ENCODE assay signal across 12 cellular contexts in genomic region chrX:143635915-143636314, GRCh38. TPM values are rescaled to one million over a fixed set of nuclear protein-coding genes. Genes with fewer than 3 reads are reported as not detected.
DNase-seq lines count a peak whose midpoint lies in the region; ATAC-seq, FAIRE-seq and TF ChIP-seq lines count a peak whose summit lies in the region.
"Had no signal": no experiment of that assay in that cellular context is flagged by ENCODE, and none has a peak within 500 bp of the region (broad histone marks: within the 10 kb centered on the region; RNA-seq: fewer than 3 reads in every experiment).

Gene SLITRK4 (minus strand): TSS chrX:143636101. CDS start chrX:143631108, 4,993 bp downstream.

- in situ Hi-C loops in G401 (cut with HindIII; ENCODE audit: low sequenced_read_pairs): no loop called here

- no peaks in the 10 kb centered on the region for H3K27me3 ChIP-seq in ascending aorta

- DNase-seq in G401 (ENCODE audit: low spot score) (peak; percentile 72), ascending aorta (ENCODE audit: low spot score in 2 of 2) (no peak), renal cortical epithelial cell (ENCODE audit: low read depth) (peak; percentile 48), H54 (ENCODE audit: insufficient read length, low spot score) (no peak), epidermal melanocyte (ENCODE audit: insufficient read length, low spot score) (no peak), COR-L47 (lab: John Stamatoyannopoulos, UW) (no peak)
- DNase-seq: activated CD4-positive, CD25-positive, alpha-beta regulatory T cell treated with anti-CD3 and anti-CD28 coated beads, Interleukin-2, amount 50 U/mL, for 72 hours; amniotic stem cell; GOT3; OCI-M1 had no signal

- H3K4me3 ChIP-seq in ascending aorta: peak within 1 kb of the TSS; percentile 48 to 67
- peak within 1 kb of the TSS; percentile 56 for H3K4me3 ChIP-seq in iPS-18c (ENCODE audit: insufficient read depth, low read depth, low read length)

- no peak for ATAC-seq in HG03045 (IDR thresholded peaks at IDR 0.05; ENCODE audit: unreplicated experiment)

- H3K4me1 ChIP-seq in ascending aorta: no peaks in the 10 kb centered on the region

- no peaks in the 10 kb centered on the region for H3K36me3 ChIP-seq in ascending aorta

- intact Hi-C loops in ascending aorta (cut with DNase I): no loop called here

- TF ChIP-seq POLR2A in H54 (IDR thresholded peaks at IDR 0.05; ENCODE audit: low read depth, low read length): no peak

- H3K27ac ChIP-seq in ascending aorta: no peak within 1 kb of the TSS

- no peak for FAIRE-seq in H54 (lab: Jason Lieb, UNC)

- no peaks in the 10 kb centered on the region for H3K9me3 ChIP-seq in ascending aorta
- H3K9me3 ChIP-seq in iPS-18c (ENCODE audit: control insufficient read depth, insufficient read depth, low read length): no peaks in the 10 kb centered on the region

- no peak for TF ChIP-seq CTCF in ascending aorta (IDR thresholded peaks at IDR 0.05)

RNA-seq across cellular contexts. Expression of gene SLITRK4, which starts in this region (rescaled TPM):
- not detected in 2 replicates for total RNA-seq in G401 (2014; rRNA removed; shearing (Covaris generic))
- 2.6 TPM for total RNA-seq in ascending aorta
- total RNA-seq in renal cortical epithelial cell: 27.4 and 30.6 TPM in 2 replicates

Comparison
In these comparisons a context has a peak if more than half of its experiments do, and no peak if none do; other contexts are left out.
1. Peak in DNase-seq in G401; RNA of the gene not detected or under 1 TPM.